9 cellular contexts compared by ENCODE assay signal in the genomic region with DNA sequence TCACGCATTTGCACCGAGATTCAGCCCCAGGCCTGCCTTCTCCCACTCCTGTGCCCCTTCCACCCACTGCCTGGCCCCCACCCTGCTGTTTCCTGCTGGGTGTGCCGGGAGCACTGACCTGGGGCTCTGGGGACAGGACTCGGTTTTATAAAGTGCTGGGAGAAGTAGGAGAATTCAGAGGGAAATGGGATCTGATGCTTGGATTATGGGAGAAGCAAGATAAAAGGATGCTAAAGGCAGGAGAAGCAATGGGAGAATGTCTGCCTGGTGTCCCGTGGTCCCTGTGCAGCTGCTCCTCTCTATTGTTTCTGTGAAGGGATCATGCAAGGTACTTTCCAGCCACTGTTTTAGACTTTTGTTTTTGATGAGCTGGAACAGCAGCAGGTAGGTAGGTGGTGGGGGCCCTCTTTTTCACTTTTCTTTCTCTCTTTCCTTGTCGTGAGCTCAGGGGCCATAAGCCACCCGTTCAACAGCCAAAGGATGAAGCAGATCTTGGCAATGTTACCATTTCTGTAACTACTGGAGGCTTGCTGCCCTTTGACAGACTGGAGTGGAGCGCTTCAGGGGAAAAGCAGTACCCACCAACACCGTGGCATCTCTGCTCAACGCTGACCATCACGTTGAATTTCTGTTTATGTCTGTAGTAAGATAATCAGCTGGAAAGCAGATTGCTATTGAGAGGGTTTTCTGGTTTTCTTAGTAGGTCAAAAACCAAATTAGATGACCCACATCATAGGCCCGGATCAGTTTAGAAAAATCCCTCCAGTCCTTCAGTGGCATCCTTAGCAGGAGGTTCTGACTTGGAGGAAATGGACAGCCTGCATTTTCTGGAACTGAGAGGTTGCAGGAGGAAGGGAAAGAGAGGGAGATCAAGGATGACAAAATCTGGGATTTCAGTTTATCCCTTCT.
DNase-seq lines count a peak whose midpoint lies in the region; ATAC-seq and FAIRE-seq lines count a peak whose summit lies in the region.
"Had no signal": no experiment of that assay in that cellular context is flagged by ENCODE, and none has a peak within 500 bp of the region (broad histone marks: within the 10 kb centered on the region; RNA-seq: fewer than 3 reads in every experiment).

No MANE protein-coding gene starts in this region.

- intact Hi-C loops in naive thymus-derived CD4-positive, alpha-beta T cell (cut with micrococcal nuclease), result loop anchor here (1.0 to 5.0 kb wide), 7 partner anchors 37 to 366 kb away; a partner anchor contains a TSS

- H3K36me3 Mint-ChIP-seq in T-helper 1 cell treated with Interleukin-12 subunit alpha and Interleukin-12 subunit beta and Interleukin-4 antibody, amounts not matched to agents 30 μg/mL and 1 μg/mL, for 36 hours (ENCODE audit: low read depth), result peaks cover 13% of the 10 kb centered on the region
- H3K36me3 Mint-ChIP-seq in naive thymus-derived CD4-positive, alpha-beta T cell, result peaks cover 3 to 17% (median 3%) of the 10 kb centered on the region in 5 donors

- H3K27ac ChIP-seq in naive thymus-derived CD4-positive, alpha-beta T cell (ENCODE audit: low read depth, low read length), result no peak overlapping the region

- H3K4me3 Mint-ChIP-seq in T-helper 1 cell treated with Interleukin-12 subunit alpha and Interleukin-12 subunit beta and Interleukin-4 antibody, amounts not matched to agents 30 μg/mL and 1 μg/mL, for 36 hours, result peak overlapping the region; percentile 66
- H3K4me3 Mint-ChIP-seq in naive thymus-derived CD4-positive, alpha-beta T cell, result peak overlapping the region in 3 of 10 donors; percentile 32 to 61 (median 49)

- POLR2A ChIA-PET in naive thymus-derived CD4-positive, alpha-beta T cell (lab: Charles Lee), result interaction anchor here (0.8 to 3.2 kb wide), 3 partner anchors 12 to 367 kb away, joined by 3 to 17 read pairs (median 3); a partner anchor contains a TSS

- peaks cover 48% of the 10 kb centered on the region for H3K4me1 Mint-ChIP-seq in T-helper 1 cell treated with Interleukin-12 subunit alpha and Interleukin-12 subunit beta and Interleukin-4 antibody, amounts not matched to agents 30 μg/mL and 1 μg/mL, for 36 hours (ENCODE audit: low read depth)
- peaks cover 22 to 50% (median 38%) of the 10 kb centered on the region in 7 donors for H3K4me1 Mint-ChIP-seq in naive thymus-derived CD4-positive, alpha-beta T cell

- no peaks in the 10 kb centered on the region for H3K36me3 ChIP-seq in naive thymus-derived CD4-positive, alpha-beta T cell (ENCODE audit: control insufficient read depth in 2 of 3, insufficient read depth in 3 of 3, low read length in 3 of 3)

- CTCF ChIA-PET in naive thymus-derived CD4-positive, alpha-beta T cell (lab: Charles Lee), result interaction anchor here (0.6 to 1.5 kb wide), 3 partner anchors 9 to 27 kb away, joined by 3 to 6 read pairs (median 4); no protein-coding TSS in a partner anchor

- H3K27me3 Mint-ChIP-seq in T-helper 1 cell treated with Interleukin-12 subunit alpha and Interleukin-12 subunit beta and Interleukin-4 antibody, amounts not matched to agents 30 μg/mL and 1 μg/mL, for 36 hours (ENCODE audit: low read depth), result no peaks in the 10 kb centered on the region
- no peaks in the 10 kb centered on the region for H3K27me3 Mint-ChIP-seq in naive thymus-derived CD4-positive, alpha-beta T cell

- peak in 1 of 9 donors; percentile 38 for DNase-seq in naive thymus-derived CD4-positive, alpha-beta T cell
- no peak for DNase-seq in RCC 7860 (ENCODE audit: low spot score)
- no peak for DNase-seq in DMS53 treated with DMSO at 0.1 percent for 48 hours (lab: John Stamatoyannopoulos, UW; ENCODE audit: unreplicated experiment)
- DNase-seq in NCI-H2107 treated with DMSO at 0.1 percent for 48 hours (lab: John Stamatoyannopoulos, UW; ENCODE audit: unreplicated experiment), result no peak
- no peak for DNase-seq in NCI-H146 (lab: John Stamatoyannopoulos, UW)
- DNase-seq: NCI-H748 treated with DMSO at 0.1 percent for 48 hours had no signal

- peaks cover 19% of the 10 kb centered on the region for H3K9me3 Mint-ChIP-seq in T-helper 1 cell treated with Interleukin-12 subunit alpha and Interleukin-12 subunit beta and Interleukin-4 antibody, amounts not matched to agents 30 μg/mL and 1 μg/mL, for 36 hours
- peaks cover 0 to 6% (median 4%) of the 10 kb centered on the region in 11 donors for H3K9me3 Mint-ChIP-seq in naive thymus-derived CD4-positive, alpha-beta T cell

- peak; percentile 23 for ATAC-seq in GM18519 (IDR thresholded peaks at IDR 0.05; ENCODE audit: low FRiP score, unreplicated experiment)
- peak; percentile 29 for ATAC-seq in HG02571 (IDR thresholded peaks at IDR 0.05; ENCODE audit: unreplicated experiment)
- no peak for ATAC-seq in naive thymus-derived CD4-positive, alpha-beta T cell

- no peak for FAIRE-seq in RCC 7860 (lab: Jason Lieb, UNC)

- peak overlapping the region; percentile 95 for H3K27ac Mint-ChIP-seq in T-helper 1 cell treated with Interleukin-12 subunit alpha and Interleukin-12 subunit beta and Interleukin-4 antibody, amounts not matched to agents 30 μg/mL and 1 μg/mL, for 36 hours
- peak overlapping the region in 6 of 9 donors; percentile 17 to 90 (median 68) for H3K27ac Mint-ChIP-seq in naive thymus-derived CD4-positive, alpha-beta T cell

- no peaks in the 10 kb centered on the region for H3K9me3 ChIP-seq in naive thymus-derived CD4-positive, alpha-beta T cell (ENCODE audit: control insufficient read depth in 2 of 3, low read length in 3 of 3)

- no peak overlapping the region for H3K4me3 ChIP-seq in naive thymus-derived CD4-positive, alpha-beta T cell (ENCODE audit: low read length)

- peaks cover 24 to 35% of the 10 kb centered on the region in 2 donors for H3K4me1 ChIP-seq in naive thymus-derived CD4-positive, alpha-beta T cell (ENCODE audit: control insufficient read depth in 2 of 2, insufficient read depth in 2 of 2, low read length in 2 of 2)

- H3K27me3 ChIP-seq in naive thymus-derived CD4-positive, alpha-beta T cell (ENCODE audit: control insufficient read depth in 2 of 2, insufficient read depth in 2 of 2, low read length in 2 of 2), result no peaks in the 10 kb centered on the region
